17 cellular contexts compared by ENCODE assay signal in the genomic region with DNA sequence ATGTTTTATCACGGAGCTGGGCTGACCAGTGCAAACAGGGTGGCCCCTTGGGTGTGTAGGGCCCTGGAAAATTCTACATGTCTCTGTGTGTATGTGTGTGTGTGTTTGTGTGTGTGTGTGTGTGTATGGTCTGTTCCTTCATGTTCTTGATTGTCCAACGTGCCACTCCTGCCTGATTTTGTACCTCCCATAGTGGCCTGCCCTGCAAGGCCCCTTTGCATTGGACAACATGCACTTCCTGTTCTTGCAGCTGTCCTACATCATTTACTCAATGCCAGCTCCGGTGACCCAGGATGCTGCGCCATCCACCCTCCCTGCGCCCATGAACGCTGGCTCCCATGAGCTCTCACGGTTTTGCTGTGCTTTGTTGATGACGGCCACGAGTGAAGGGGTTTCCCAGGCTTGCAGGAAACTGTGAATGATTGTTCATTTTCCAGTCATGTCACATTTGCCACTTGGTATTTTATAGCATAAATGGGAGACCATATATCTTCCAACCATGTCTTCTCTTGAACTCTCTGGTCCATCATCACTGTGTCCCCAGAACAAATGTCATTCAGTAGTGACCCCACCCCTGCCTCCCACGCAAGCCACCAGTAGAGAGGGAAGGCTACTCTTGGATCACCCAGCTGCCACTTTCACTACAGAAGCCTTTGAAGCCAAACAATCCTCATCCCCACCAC.
DNase-seq lines count a peak whose midpoint lies in the region; ATAC-seq and TF ChIP-seq lines count a peak whose summit lies in the region.
"Had no signal": no experiment of that assay in that cellular context is flagged by ENCODE, and none has a peak within 500 bp of the region (broad histone marks: within the 10 kb centered on the region; RNA-seq: fewer than 3 reads in every experiment).

No MANE protein-coding gene starts in this region.

- 92% methylated on average over 10 of the region's 10 CpGs for WGBS in hepatocyte (ENCODE audit: low lambda C conversion rate, missing lambda C conversion rate)

- H3K27ac Mint-ChIP-seq in nephron, result peak overlapping the region; percentile 55 to 86 (median 78)
- H3K27ac Mint-ChIP-seq: immature natural killer cell; stimulated activated naive B cell treated with anti-CD40 and anti-IgM and Interleukin-4, amounts not matched to agents 10 μg/mL and 1 μg/mL and 100 μg/mL, for 72 hours; T-cell had no signal

- H3K36me3 ChIP-seq in hepatocyte (replicated peaks; ENCODE audit: insufficient read depth, low read depth), result no peaks in the 10 kb centered on the region
- H3K36me3 ChIP-seq: adrenal gland, Peyer's patch, vagina had no signal

- no peak overlapping the region for H3K4me3 Mint-ChIP-seq in activated T-cell treated with anti-CD3 and anti-CD28 coated beads, Interleukin-2, amount 50 U/mL, for 4 hours
- H3K4me3 Mint-ChIP-seq in nephron, result peak overlapping the region in 1 of 3 experiments; percentile 5
- H3K4me3 Mint-ChIP-seq: immature natural killer cell; stimulated activated naive B cell treated with anti-CD40 and anti-IgM and Interleukin-4, amounts not matched to agents 10 μg/mL and 1 μg/mL and 100 μg/mL, for 72 hours; T-cell had no signal

- H3K79me2 ChIP-seq in hepatocyte, result no peaks in the 10 kb centered on the region

- DNase-seq in activated CD4-positive, alpha-beta T cell treated with anti-CD3 and anti-CD28 coated beads for 48 hours, result peak; percentile 70
- DNase-seq in activated CD4-positive, alpha-beta T cell treated with anti-CD3 and anti-CD28 coated beads, Interleukin-2, amount 50 U/mL, for 1 hour, result no peak
- peak; percentile 12 for DNase-seq in activated T-cell treated with anti-CD3 and anti-CD28 coated beads, Interleukin-2, amount 50 U/mL, for 4 hours
- DNase-seq in stimulated activated CD4-positive, alpha-beta T cell treated with anti-CD3 and anti-CD28 coated beads, TNF-alpha, amount 100 ng/mL, for 48 hours (ENCODE audit: low read depth in 3 of 3), result peak; percentile 20 to 48 (median 30)
- no peak for DNase-seq in NCI-H187 treated with DMSO at 0.1 percent for 48 hours (lab: John Stamatoyannopoulos, UW)
- DNase-seq in hepatocyte (ENCODE audit: low spot score), result no peak
- DNase-seq: immature natural killer cell; NCI-H1694; NCI-H526; Peyer's patch; small intestine; stimulated activated naive B cell treated with anti-CD40 and anti-IgM and Interleukin-4, amounts not matched to agents 10 μg/mL and 1 μg/mL and 100 μg/mL, for 72 hours had no signal

- H3K9me2 ChIP-seq in hepatocyte (replicated peaks; ENCODE audit: insufficient read depth), result no peaks in the 10 kb centered on the region

- H3K4me3 ChIP-seq in hepatocyte, result no peak overlapping the region
- H3K4me3 ChIP-seq: adrenal gland, Peyer's patch, vagina had no signal

- H3K9me3 ChIP-seq in hepatocyte (ENCODE audit: low read depth), result no peaks in the 10 kb centered on the region
- H3K9me3 ChIP-seq: adrenal gland, Peyer's patch, vagina had no signal

- TF ChIP-seq CTCF in nephron (IDR thresholded peaks at IDR 0.05; ENCODE audit: unreplicated experiment in 3 of 3) (no peak), hepatocyte (IDR thresholded peaks at IDR 0.05; ENCODE audit: poor library complexity) (no peak)

- H3K27me3 Mint-ChIP-seq in activated T-cell treated with anti-CD3 and anti-CD28 coated beads, Interleukin-2, amount 50 U/mL, for 4 hours (ENCODE audit: low read depth), result peaks cover 2% of the 10 kb centered on the region
- peaks cover 9% of the 10 kb centered on the region for H3K27me3 Mint-ChIP-seq in nephron (ENCODE audit: low read depth)

- H3K9me3 Mint-ChIP-seq in activated T-cell treated with anti-CD3 and anti-CD28 coated beads, Interleukin-2, amount 50 U/mL, for 4 hours, result no peaks in the 10 kb centered on the region
- peaks cover 3% of the 10 kb centered on the region for H3K9me3 Mint-ChIP-seq in nephron
- H3K9me3 Mint-ChIP-seq: stimulated activated naive B cell treated with anti-CD40 and anti-IgM and Interleukin-4, amounts not matched to agents 10 μg/mL and 1 μg/mL and 100 μg/mL, for 72 hours; T-cell had no signal

- H3K4me2 ChIP-seq in hepatocyte, result no peak overlapping the region

- H4K20me1 ChIP-seq in hepatocyte (ENCODE audit: insufficient read depth, poor library complexity, severe bottlenecking), result no peaks in the 10 kb centered on the region

- H2AFZ ChIP-seq in hepatocyte, result no peak overlapping the region

- H3K27me3 ChIP-seq in hepatocyte, result no peaks in the 10 kb centered on the region
- H3K27me3 ChIP-seq: adrenal gland, Peyer's patch, vagina had no signal

- ATAC-seq in activated T-cell treated with anti-CD3 and anti-CD28 coated beads, Interleukin-2, amount 50 U/mL, for 4 hours, result peak; percentile 84 to 89
- no peak for ATAC-seq in GM18858 (IDR thresholded peaks at IDR 0.05; ENCODE audit: unreplicated experiment)

- H3K4me1 Mint-ChIP-seq in activated T-cell treated with anti-CD3 and anti-CD28 coated beads, Interleukin-2, amount 50 U/mL, for 4 hours (ENCODE audit: low read depth), result peaks cover 20% of the 10 kb centered on the region
- peaks cover 23% of the 10 kb centered on the region for H3K4me1 Mint-ChIP-seq in nephron
- H3K4me1 Mint-ChIP-seq: immature natural killer cell had no signal

- no peaks in the 10 kb centered on the region for H3K36me3 Mint-ChIP-seq in activated T-cell treated with anti-CD3 and anti-CD28 coated beads, Interleukin-2, amount 50 U/mL, for 4 hours (ENCODE audit: insufficient read depth)
- no peaks in the 10 kb centered on the region for H3K36me3 Mint-ChIP-seq in nephron (ENCODE audit: low read depth)
- H3K36me3 Mint-ChIP-seq: immature natural killer cell, T-cell had no signal

- no peak overlapping the region for H3K27ac ChIP-seq in hepatocyte
- H3K27ac ChIP-seq: Peyer's patch, vagina had no signal

- no peaks in the 10 kb centered on the region for H3K4me1 ChIP-seq in hepatocyte (ENCODE audit: insufficient read depth)
- H3K4me1 ChIP-seq: adrenal gland, Peyer's patch, vagina had no signal

Comparison
In these comparisons a context has a peak if more than half of its experiments do, and no peak if none do; other contexts are left out.
1. DNase-seq: peak in activated CD4-positive, alpha-beta T cell treated with anti-CD3 and anti-CD28 coated beads for 48 hours (single experiment), activated T-cell treated with anti-CD3 and anti-CD28 coated beads, Interleukin-2, amount 50 U/mL, for 4 hours (single experiment) and stimulated activated CD4-positive, alpha-beta T cell treated with anti-CD3 and anti-CD28 coated beads, TNF-alpha, amount 100 ng/mL, for 48 hours (3 of 3); none in activated CD4-positive, alpha-beta T cell treated with anti-CD3 and anti-CD28 coated beads, Interleukin-2, amount 50 U/mL, for 1 hour (single experiment), NCI-H187 treated with DMSO at 0.1 percent for 48 hours (single experiment) and hepatocyte (single experiment).